24 cellular contexts compared by ENCODE assay signal in the genomic region with DNA sequence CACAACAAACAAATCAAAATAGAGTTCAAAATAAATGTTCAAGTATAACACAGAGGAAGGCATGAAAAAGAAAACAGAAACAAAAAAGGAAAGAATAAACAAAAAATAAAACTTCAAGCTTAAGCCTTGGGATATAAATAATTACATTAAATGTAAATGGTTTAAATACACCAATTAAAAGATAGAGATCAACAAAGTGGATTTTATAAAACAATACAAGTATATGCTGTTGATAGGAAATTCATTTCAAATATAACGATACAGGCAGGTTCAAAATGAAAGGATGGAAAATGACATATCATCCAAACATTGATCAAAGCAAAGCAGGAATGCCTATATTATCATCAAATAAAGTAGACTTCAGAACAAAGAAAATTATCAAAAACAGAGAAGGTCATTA. TPM values are rescaled to one million over a fixed set of nuclear protein-coding genes. Genes with fewer than 3 reads are reported as not detected.
A peak's percentile ranks its signal among the peaks of the same experiment; 100 is the strongest.
DNase-seq lines count a peak whose midpoint lies in the region; ATAC-seq, FAIRE-seq and TF ChIP-seq lines count a peak whose summit lies in the region.
"Had no signal": no experiment of that assay in that cellular context is flagged by ENCODE, and none has a peak within 500 bp of the region (broad histone marks: within the 10 kb centered on the region; RNA-seq: fewer than 3 reads in every experiment).

No MANE protein-coding gene starts in this region.

- peaks cover 8% of the 10 kb centered on the region for H3K4me1 Mint-ChIP-seq in MCF 10A (ENCODE audit: insufficient read depth, unreplicated experiment)
- H3K4me1 Mint-ChIP-seq: CD14-positive monocyte had no signal

- FAIRE-seq in TTC549 (lab: Jason Lieb, UNC) (peak; percentile 80), pancreas (lab: Jason Lieb, UNC) (peak; percentile 79)
- FAIRE-seq: GM12892, H1 had no signal

- no TSS peak for BruUV-seq in MCF 10A (replicated peaks; lab: Mats Ljungman, UMichigan)

- no peaks in the 10 kb centered on the region for H3K27me3 Mint-ChIP-seq in MCF 10A (ENCODE audit: insufficient read depth, unreplicated experiment)
- H3K27me3 Mint-ChIP-seq: CD4-positive, alpha-beta T cell had no signal

- no peak overlapping the region for H3K4me3 Mint-ChIP-seq in MCF 10A (ENCODE audit: unreplicated experiment)
- H3K4me3 Mint-ChIP-seq: CD4-positive, alpha-beta T cell; CD8-positive, alpha-beta memory T cell had no signal

- 97 to 100% methylated on average over 1 of the region's 1 CpG for WGBS in pancreas, 2 donors

- intact Hi-C loops in MCF 10A (cut with micrococcal nuclease) (no loop called here), breast epithelium (cut with DNase I; ENCODE audit: low total_unique reads) (no loop called here), pancreas (cut with DNase I) (no loop called here), upper lobe of right lung (cut with DNase I) (no loop called here)

- H3K27me3 ChIP-seq in breast epithelium (no peaks in the 10 kb centered on the region), pancreas (no peaks in the 10 kb centered on the region), upper lobe of right lung (no peaks in the 10 kb centered on the region)
- H3K27me3 ChIP-seq: BE2C; BLaER1 treated with 17β-estradiol and CSF1 and Interleukin-3, amounts not matched to agents 10 nM and 100 nM had no signal

- no peak for TF ChIP-seq POLR2A in breast epithelium (IDR thresholded peaks at IDR 0.05)

- no peak for TF ChIP-seq CTCF in MCF 10A (IDR thresholded peaks at IDR 0.05; ENCODE audit: unreplicated experiment)
- no peak for TF ChIP-seq CTCF in breast epithelium (IDR thresholded peaks at IDR 0.05)
- no peak for TF ChIP-seq CTCF in pancreas (IDR thresholded peaks at IDR 0.05)
- TF ChIP-seq CTCF in GM20000 (IDR thresholded peaks at IDR 0.05; ENCODE audit: extremely low read depth, missing control alignments) = no peak
- TF ChIP-seq CTCF in upper lobe of right lung (IDR thresholded peaks at IDR 0.05) = no peak

- no peaks in the 10 kb centered on the region for H3K9me3 ChIP-seq in breast epithelium
- no peaks in the 10 kb centered on the region for H3K9me3 ChIP-seq in pancreas
- H3K9me3 ChIP-seq in upper lobe of right lung = peaks cover 5% of the 10 kb centered on the region
- H3K9me3 ChIP-seq: BE2C had no signal

- ATAC-seq in pancreas (no peak), upper lobe of right lung (no peak)
- ATAC-seq: A549 had no signal

- no peak overlapping the region for H3K27ac ChIP-seq in breast epithelium
- H3K27ac ChIP-seq in pancreas = no peak overlapping the region
- no peak overlapping the region for H3K27ac ChIP-seq in upper lobe of right lung
- H3K27ac ChIP-seq: 22Rv1; A549; BLaER1 treated with 17β-estradiol and CSF1 and Interleukin-3, amounts not matched to agents 10 nM and 100 nM; GM23248 had no signal

- H3K4me3 ChIP-seq in breast epithelium = no peak overlapping the region
- no peak overlapping the region for H3K4me3 ChIP-seq in pancreas
- H3K4me3 ChIP-seq in upper lobe of right lung = no peak overlapping the region
- H3K4me3 ChIP-seq: A549; BLaER1 treated with 17β-estradiol and CSF1 and Interleukin-3, amounts not matched to agents 10 nM and 100 nM; GM23248 had no signal

- H3K9me3 Mint-ChIP-seq in MCF 10A (ENCODE audit: unreplicated experiment) = peaks cover 30% of the 10 kb centered on the region

- no peaks in the 10 kb centered on the region for H3K36me3 Mint-ChIP-seq in MCF 10A (ENCODE audit: insufficient read depth, unreplicated experiment)

- CTCF ChIA-PET in MCF 10A (lab: Yijun Ruan, JAX) = interaction anchor here (0.6 to 1.1 kb wide), 3 partner anchors 10 to 54 kb away, joined by 3 to 8 read pairs (median 3); no protein-coding TSS in a partner anchor

- POLR2A ChIA-PET in MCF 10A (lab: Yijun Ruan, JAX) = no interaction called here

- peak overlapping the region; percentile 29 for H3K27ac Mint-ChIP-seq in MCF 10A (ENCODE audit: low read depth, unreplicated experiment)
- H3K27ac Mint-ChIP-seq: CD14-positive monocyte; CD4-positive, alpha-beta T cell; CD8-positive, alpha-beta memory T cell had no signal

- no peaks in the 10 kb centered on the region for H3K4me1 ChIP-seq in breast epithelium
- no peaks in the 10 kb centered on the region for H3K4me1 ChIP-seq in pancreas
- no peaks in the 10 kb centered on the region for H3K4me1 ChIP-seq in upper lobe of right lung
- H3K4me1 ChIP-seq: BE2C; BLaER1 treated with 17β-estradiol and CSF1 and Interleukin-3, amounts not matched to agents 10 nM and 100 nM had no signal

- H3K36me3 ChIP-seq in breast epithelium = no peaks in the 10 kb centered on the region
- no peaks in the 10 kb centered on the region for H3K36me3 ChIP-seq in pancreas
- H3K36me3 ChIP-seq in upper lobe of right lung = no peaks in the 10 kb centered on the region
- H3K36me3 ChIP-seq: BE2C had no signal

- DNase-seq in MCF 10A (ENCODE audit: unreplicated experiment) = no peak
- DNase-seq in breast epithelium (ENCODE audit: low spot score in 2 of 2) = no peak
- DNase-seq in pancreas = no peak
- no peak for DNase-seq in GM20000 (ENCODE audit: low spot score)
- DNase-seq in upper lobe of right lung = no peak
- DNase-seq: ACHN; AML-193; BE2C; Calu3; CD4-positive, alpha-beta T cell; CD8-positive, alpha-beta memory T cell; COR-L47; DMS53; DMS79 treated with DMSO at 0.1 percent for 48 hours; GM23248; H7; HCEC 1CT had no signal

RNA-seq across cellular contexts. Expression of gene EXOC6B, which starts 16.7 kb away (rescaled TPM):
- total RNA-seq in MCF 10A (2022) (24.7 and 34.7 TPM in 2 replicates), breast epithelium (10 to 100 TPM; 32.2 to 49.2 (median 37.0) TPM), pancreas (10 to 100 TPM in 5 of 6 donors, 1 to 10 TPM in 1; 9.6 to 19.2 (median 12.4) TPM), upper lobe of right lung (35.2 TPM)
- polyA plus RNA-seq in pancreas = 1 to 10 TPM; 2.4 to 4.0 TPM
